In the genomic region with DNA sequence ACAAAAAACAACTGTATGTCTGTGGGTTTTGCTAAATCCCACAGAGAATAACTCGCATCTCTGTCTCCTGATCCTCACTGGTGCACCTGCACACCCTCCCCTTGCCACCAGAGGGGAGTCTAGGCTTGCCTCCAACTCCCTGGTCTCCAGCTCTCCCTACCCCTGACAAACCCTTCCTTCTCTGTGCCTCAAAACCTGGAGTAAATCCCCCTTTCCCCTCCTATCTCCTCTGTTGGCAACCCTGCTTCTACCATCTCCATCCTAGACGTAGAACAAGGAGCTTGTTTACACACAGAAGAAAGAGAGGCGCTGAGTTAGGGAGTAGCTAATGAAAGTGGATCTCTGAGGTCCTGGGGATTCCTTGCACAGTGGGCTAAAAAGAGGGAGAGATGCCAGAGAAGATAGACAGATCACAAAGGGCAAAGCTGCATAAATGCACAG, we compare ENCODE assay signal across 10 cellular contexts. TPM values are rescaled to one million over a fixed set of nuclear protein-coding genes. Genes with fewer than 3 reads are reported as not detected.
DNase-seq lines count a peak whose midpoint lies in the region; ATAC-seq, FAIRE-seq and TF ChIP-seq lines count a peak whose summit lies in the region.
"Had no signal": no experiment of that assay in that cellular context is flagged by ENCODE, and none has a peak within 500 bp of the region (broad histone marks: within the 10 kb centered on the region; RNA-seq: fewer than 3 reads in every experiment).

No MANE protein-coding gene starts in this region.

- H3K4me3 ChIP-seq in HAP-1 (no peak overlapping the region), GM12878 (no peak overlapping the region)

- DNase-seq in DMS 273 treated with DMSO at 0.1 percent for 48 hours (lab: John Stamatoyannopoulos, UW) (peak; percentile 62), HAP-1 (ENCODE audit: low spot score in 2 of 2) (peak; percentile 73 to 82), NCI-H187 (lab: John Stamatoyannopoulos, UW) (peak; percentile 16 to 41), T-helper 2 cell (peak in 4 of 5 experiments; percentile 43 to 72 (median 52)), GM12878 (ENCODE audit: low read depth, low spot score) (no peak), immature natural killer cell (peak; percentile 38 to 54 (median 48))
- peak; percentile 66 for DNase-seq in stimulated activated CD4-positive, alpha-beta T cell treated with anti-CD3 and anti-CD28 coated beads, Interleukin-1b, Interleukin-23, amount 100 ng/mL, for 48 hours

- H3K27me3 ChIP-seq in HAP-1 (ENCODE audit: low read depth): no peaks in the 10 kb centered on the region
- H3K27me3 ChIP-seq in GM12878 (replicated peaks in 1 of 2; ENCODE audit: control insufficient read depth in 2 of 2, insufficient read depth in 2 of 2, low read length in 1 of 2): no peaks in the 10 kb centered on the region

- peaks cover 0 to 5% (median 3%) of the 10 kb centered on the region in 3 donors for H3K27me3 Mint-ChIP-seq in immature natural killer cell (ENCODE audit: low read depth in 3 of 3)
- H3K27me3 Mint-ChIP-seq: stimulated activated naive CD8-positive, alpha-beta T cell treated with anti-CD3 and anti-CD28 coated beads, Interleukin-15, Interleukin-2, amounts not matched to agents 100 ng/mL and 50 ng/mL, for 24 hours had no signal

- TF ChIP-seq POLR2A in GM12878 (IDR thresholded peaks at IDR 0.05; ENCODE audit: low read depth, low read length): no peak

- no peaks in the 10 kb centered on the region for H3K9me3 Mint-ChIP-seq in immature natural killer cell
- H3K9me3 Mint-ChIP-seq: stimulated activated naive CD8-positive, alpha-beta T cell treated with anti-CD3 and anti-CD28 coated beads, Interleukin-15, Interleukin-2, amounts not matched to agents 100 ng/mL and 50 ng/mL, for 24 hours had no signal

- H3K4me1 ChIP-seq in HAP-1 (peaks cover 16% of the 10 kb centered on the region), GM12878 (ENCODE audit: control insufficient read depth, insufficient read depth, low read length) (peaks cover 11% of the 10 kb centered on the region)

- FAIRE-seq in GM12878 (lab: Jason Lieb, UNC): peak; percentile 84
- FAIRE-seq: TTC549 had no signal

- SMC1A ChIA-PET in GM12878 (lab: Charles Lee; ENCODE audit: uncharacterized antibody, unreplicated experiment): interaction anchor here (0.7 to 4.8 kb wide), 30 partner anchors 9 to 286 kb away, joined by 3 to 41 read pairs (median 5); a partner anchor contains a TSS

- no peak overlapping the region for H3K27ac ChIP-seq in GM12878 (ENCODE audit: control insufficient read depth, insufficient read depth)

- BruUV-seq in GM12878 (replicated peaks; lab: Mats Ljungman, UMichigan): no TSS peak

- ATAC-seq in GM12878: peak; percentile 87
- no peak for ATAC-seq in GM19452 (IDR thresholded peaks at IDR 0.05; ENCODE audit: unreplicated experiment)

- in situ Hi-C loops in HAP-1 (cut with MboI; ENCODE audit: low sequenced_read_pairs) (loop anchor here (5.0 to 10.0 kb wide), 2 partner anchors 85 to 212 kb away; a partner anchor contains a TSS), GM12878 (cut with MboI) (loop anchor here (5.0 kb wide), 1 partner anchor 275 kb away; no protein-coding TSS in a partner anchor)

- peak overlapping the region; percentile 70 for H2AFZ ChIP-seq in GM12878 (ENCODE audit: control insufficient read depth, low read depth, low read length)

- no peak overlapping the region for H3K27ac Mint-ChIP-seq in immature natural killer cell
- H3K27ac Mint-ChIP-seq: stimulated activated naive CD8-positive, alpha-beta T cell treated with anti-CD3 and anti-CD28 coated beads, Interleukin-15, Interleukin-2, amounts not matched to agents 100 ng/mL and 50 ng/mL, for 24 hours had no signal

- TF ChIP-seq EP300 in GM12878 (IDR thresholded peaks at IDR 0.05; ENCODE audit: borderline replicate concordance in 1 of 2, control insufficient read depth in 1 of 2, low read depth in 2 of 2, low read length in 2 of 2): no peak

- TF ChIP-seq RAD21 in GM12878 (IDR thresholded peaks at IDR 0.05; ENCODE audit: insufficient read depth, low read depth, low read length): peak; percentile 96

- CTCF ChIA-PET in GM12878 (lab: Yijun Ruan, JAX): interaction anchor here (0.6 to 7.9 kb wide), 54 partner anchors 9 to 427 kb away, joined by 3 to 107 read pairs (median 4); a partner anchor contains a TSS

- no peaks in the 10 kb centered on the region for H3K36me3 Mint-ChIP-seq in immature natural killer cell

- no peak overlapping the region for H3K4me3 Mint-ChIP-seq in immature natural killer cell
- H3K4me3 Mint-ChIP-seq: stimulated activated naive CD8-positive, alpha-beta T cell treated with anti-CD3 and anti-CD28 coated beads, Interleukin-15, Interleukin-2, amounts not matched to agents 100 ng/mL and 50 ng/mL, for 24 hours had no signal

- H3K4me2 ChIP-seq in GM12878 (ENCODE audit: control insufficient read depth, insufficient read depth): no peak overlapping the region

- no peak overlapping the region for H3K9ac ChIP-seq in GM12878 (ENCODE audit: control insufficient read depth, insufficient read depth, low read length)

- no peaks in the 10 kb centered on the region for H3K36me3 ChIP-seq in HAP-1 (replicated peaks)
- no peaks in the 10 kb centered on the region for H3K36me3 ChIP-seq in GM12878 (ENCODE audit: control insufficient read depth in 2 of 2, insufficient read depth in 2 of 2, low read length in 1 of 2)

- TF ChIP-seq CTCF in GM12878 (IDR thresholded peaks at IDR 0.05 in 2 of 3, conservative IDR thresholded peaks at IDR 0.05 in 1 of 3; ENCODE audit: control insufficient read depth in 2 of 3, extremely low read depth in 1 of 3, insufficient read depth in 1 of 3, low read depth in 3 of 3, low read length in 3 of 3): peak; percentile 96 to 97 (median 97); a peak in 5 of 6 replicates

- RAD21 ChIA-PET in GM12878 (lab: Charles Lee; ENCODE audit: unreplicated experiment): interaction anchor here (0.6 to 5.1 kb wide), 26 partner anchors 9 to 275 kb away, joined by 3 to 49 read pairs (median 4); a partner anchor contains a TSS

- H3K9me3 ChIP-seq in HAP-1 (no peaks in the 10 kb centered on the region), GM12878 (replicated peaks; ENCODE audit: control insufficient read depth, insufficient read depth, low read length) (no peaks in the 10 kb centered on the region)

- 16% methylated on average over 3 of the region's 3 CpGs for WGBS in GM12878 (ENCODE audit: insufficient coverage, insufficient replicate concordance, low lambda C conversion rate, missing lambda C conversion rate)

- H4K20me1 ChIP-seq in GM12878 (ENCODE audit: control insufficient read depth, insufficient read depth): no peaks in the 10 kb centered on the region

- intact Hi-C loops in GM12878 (cut with micrococcal nuclease; ENCODE audit: unreplicated experiment): loop anchor here (1.0 to 5.0 kb wide), 4 partner anchors 83 to 275 kb away; no protein-coding TSS in a partner anchor

- peaks cover 2% of the 10 kb centered on the region; the same call in 1 of the 2 replicates for H3K79me2 ChIP-seq in GM12878 (ENCODE audit: control insufficient read depth, insufficient read depth, low read length)

- POLR2A ChIA-PET in GM12878 (lab: Charles Lee): interaction anchor here (1.2 to 2.2 kb wide), 3 partner anchors 16 to 214 kb away, joined by 3 to 8 read pairs (median 6); a partner anchor contains a TSS

- H3K4me1 Mint-ChIP-seq in immature natural killer cell: peaks cover 11% of the 10 kb centered on the region in 2 donors

RNA-seq across cellular contexts. Expression of a gene that starts 6.0 kb away (rescaled TPM):
- total RNA-seq in GM12878 (2013; cell fraction: nucleolus; rRNA removed): 3.1 and 5.6 TPM in 2 replicates
- total RNA-seq in GM12878 (2014; rRNA removed): 2.7 and 3.2 TPM in 2 replicates
- total RNA-seq in GM12878 (2014; rRNA removed; fragmentation: Illumina TruSeq; extraction: Trizol): 0.64 and 0.94 TPM in 2 replicates
- total RNA-seq in GM12878 (2021): 1.8 and 2.7 TPM in 2 replicates
- polyA plus RNA-seq in GM12878 (2011; ENCODE audit: low read depth): 0.41 TPM
- 0.35 and 0.65 TPM in 2 replicates for polyA plus RNA-seq in GM12878 (2011; rRNA removed)
- 0.79 and 1.2 TPM in 2 replicates for polyA plus RNA-seq in GM12878 (2011; cell fraction: cytosol; rRNA removed)
- polyA plus RNA-seq in GM12878 (2011; cell fraction: nucleus; rRNA removed): 1.5 and 1.6 TPM in 2 replicates
- 1.1 and 1.6 TPM in 2 replicates for polyA plus RNA-seq in GM12878 (2012)
- polyA plus RNA-seq in GM12878 (2014; fragmentation: Illumina TruSeq; extraction: Trizol): 0.24 and 0.38 TPM in 2 replicates
- under 1 TPM in 1 of 2 experiments, not detected in 1; 0.24 TPM for polyA plus RNA-seq in GM12878 (2014; fragmentation: Nextera tagmentation; extraction: Ambion mirVana)
- 2.3 and 3.1 TPM in 2 replicates for polyA plus RNA-seq in GM12878 (2014; rRNA removed)
- 1 to 10 TPM; 2.4 TPM for polyA plus RNA-seq in GM12878 (2016; fragmentation: Nextera tagmentation; extraction: Ambion mirVana)
- polyA minus RNA-seq in GM12878 (2011; rRNA and poly(A)+ RNA removed): 0.51 and 0.62 TPM in 2 replicates
- polyA minus RNA-seq in GM12878 (2011; cell fraction: cytosol; rRNA and poly(A)+ RNA removed): 1.0 and 1.2 TPM in 2 replicates
- 1.2 and 1.6 TPM in 2 replicates for polyA minus RNA-seq in GM12878 (2011; cell fraction: nucleus; rRNA and poly(A)+ RNA removed)
- 1 to 10 TPM; 2.2 to 2.6 (median 2.4) TPM for polyA plus RNA-seq in immature natural killer cell

RNA-seq across cellular contexts. Expression of a gene that starts 13.3 kb away (rescaled TPM):
- 6.3 and 9.2 TPM in 2 replicates for total RNA-seq in GM12878 (2013; cell fraction: nucleolus; rRNA removed)
- 5.5 and 7.4 TPM in 2 replicates for total RNA-seq in GM12878 (2014; rRNA removed)
- total RNA-seq in GM12878 (2014; rRNA removed; fragmentation: Illumina TruSeq; extraction: Trizol): 8.3 and 10.5 TPM in 2 replicates
- 6.6 and 6.7 TPM in 2 replicates for total RNA-seq in GM12878 (2021)
- 3.7 TPM for polyA plus RNA-seq in GM12878 (2011; ENCODE audit: low read depth)
- 6.6 and 9.2 TPM in 2 replicates for polyA plus RNA-seq in GM12878 (2011; rRNA removed)
- polyA plus RNA-seq in GM12878 (2011; cell fraction: cytosol; rRNA removed): 5.8 and 7.1 TPM in 2 replicates
- polyA plus RNA-seq in GM12878 (2011; cell fraction: nucleus; rRNA removed): 7.2 and 7.6 TPM in 2 replicates
- 4.0 and 4.2 TPM in 2 replicates for polyA plus RNA-seq in GM12878 (2012)
- 9.1 and 10.5 TPM in 2 replicates for polyA plus RNA-seq in GM12878 (2014; fragmentation: Illumina TruSeq; extraction: Trizol)
- 1 to 10 TPM; 2.5 to 3.7 TPM for polyA plus RNA-seq in GM12878 (2014; fragmentation: Nextera tagmentation; extraction: Ambion mirVana)
- polyA plus RNA-seq in GM12878 (2014; rRNA removed): 8.3 and 9.0 TPM in 2 replicates
- polyA plus RNA-seq in GM12878 (2016; fragmentation: Nextera tagmentation; extraction: Ambion mirVana): 1 to 10 TPM; 6.0 to 7.0 TPM
- 4.1 and 4.2 TPM in 2 replicates for polyA minus RNA-seq in GM12878 (2011; rRNA and poly(A)+ RNA removed)
- 1.6 and 2.2 TPM in 2 replicates for polyA minus RNA-seq in GM12878 (2011; cell fraction: cytosol; rRNA and poly(A)+ RNA removed)
- 3.5 and 7.2 TPM in 2 replicates for polyA minus RNA-seq in GM12878 (2011; cell fraction: nucleus; rRNA and poly(A)+ RNA removed)
- polyA plus RNA-seq in immature natural killer cell: 10 to 100 TPM; 14.2 to 18.5 (median 17.7) TPM

RNA-seq across cellular contexts. Expression of a gene that starts 13.6 kb away (rescaled TPM):
- total RNA-seq in GM12878 (2013; cell fraction: nucleolus; rRNA removed): 16.9 and 27.3 TPM in 2 replicates
- total RNA-seq in GM12878 (2014; rRNA removed) (16.8 and 18.1 TPM in 2 replicates), GM12878 (2014; rRNA removed; fragmentation: Illumina TruSeq; extraction: Trizol) (8.5 and 9.3 TPM in 2 replicates), GM12878 (2021) (42.1 and 47.1 TPM in 2 replicates)
- polyA plus RNA-seq in GM12878 (2011; ENCODE audit: low read depth): 10.1 TPM
- polyA plus RNA-seq in GM12878 (2011; rRNA removed) (2.5 and 6.0 TPM in 2 replicates), GM12878 (2014; fragmentation: Illumina TruSeq; extraction: Trizol) (17.5 and 24.9 TPM in 2 replicates), GM12878 (2014; fragmentation: Nextera tagmentation; extraction: Ambion mirVana) (under 1 TPM; 0.27 to 0.29 TPM), GM12878 (2014; rRNA removed) (15.8 and 24.5 TPM in 2 replicates), GM12878 (2016; fragmentation: Nextera tagmentation; extraction: Ambion mirVana) (10 to 100 TPM; 39.6 to 42.6 TPM), immature natural killer cell (10 to 100 TPM; 15.3 to 34.8 (median 17.3) TPM)
- polyA plus RNA-seq in GM12878 (2011; cell fraction: cytosol; rRNA removed): 7.1 and 8.6 TPM in 2 replicates
- polyA plus RNA-seq in GM12878 (2011; cell fraction: nucleus; rRNA removed): 25.5 and 35.5 TPM in 2 replicates
- polyA plus RNA-seq in GM12878 (2012): 21.6 and 22.0 TPM in 2 replicates
- 6.2 and 12.2 TPM in 2 replicates for polyA minus RNA-seq in GM12878 (2011; rRNA and poly(A)+ RNA removed)
- polyA minus RNA-seq in GM12878 (2011; cell fraction: cytosol; rRNA and poly(A)+ RNA removed): 7.5 and 7.8 TPM in 2 replicates
- polyA minus RNA-seq in GM12878 (2011; cell fraction: nucleus; rRNA and poly(A)+ RNA removed): 5.9 and 11.0 TPM in 2 replicates

RNA-seq across cellular contexts. Expression of a gene that starts 16.0 kb away (rescaled TPM):
- 27.5 and 33.2 TPM in 2 replicates for total RNA-seq in GM12878 (2013; cell fraction: nucleolus; rRNA removed)
- total RNA-seq in GM12878 (2014; rRNA removed) (184 and 186 TPM in 2 replicates), GM12878 (2014; rRNA removed; fragmentation: Illumina TruSeq; extraction: Trizol) (106 and 111 TPM in 2 replicates), GM12878 (2021) (165 and 171 TPM in 2 replicates)
- polyA plus RNA-seq in GM12878 (2011; ENCODE audit: low read depth): 187 TPM
- polyA plus RNA-seq in GM12878 (2011; rRNA removed) (104 and 204 TPM in 2 replicates), GM12878 (2014; fragmentation: Illumina TruSeq; extraction: Trizol) (24.1 and 73.4 TPM in 2 replicates), GM12878 (2014; fragmentation: Nextera tagmentation; extraction: Ambion mirVana) (100 to 1,000 TPM; 188 to 262 TPM), GM12878 (2014; rRNA removed) (211 and 230 TPM in 2 replicates), GM12878 (2016; fragmentation: Nextera tagmentation; extraction: Ambion mirVana) (100 to 1,000 TPM; 279 to 297 TPM), immature natural killer cell (100 to 1,000 TPM; 408 to 587 (median 569) TPM)
- 525 and 552 TPM in 2 replicates for polyA plus RNA-seq in GM12878 (2011; cell fraction: cytosol; rRNA removed)
- 272 and 278 TPM in 2 replicates for polyA plus RNA-seq in GM12878 (2011; cell fraction: nucleus; rRNA removed)
- 162 and 169 TPM in 2 replicates for polyA plus RNA-seq in GM12878 (2012)
- polyA minus RNA-seq in GM12878 (2011; rRNA and poly(A)+ RNA removed): 43.2 and 77.1 TPM in 2 replicates
- polyA minus RNA-seq in GM12878 (2011; cell fraction: cytosol; rRNA and poly(A)+ RNA removed): 26.6 and 26.8 TPM in 2 replicates
- 18.1 and 32.1 TPM in 2 replicates for polyA minus RNA-seq in GM12878 (2011; cell fraction: nucleus; rRNA and poly(A)+ RNA removed)

RNA-seq across cellular contexts. Expression of a gene that starts 25.8 kb away (rescaled TPM):
- total RNA-seq in GM12878 (2013; cell fraction: nucleolus; rRNA removed): 15.4 and 27.3 TPM in 2 replicates
- total RNA-seq in GM12878 (2014; rRNA removed): 17.3 and 18.2 TPM in 2 replicates
- total RNA-seq in GM12878 (2014; rRNA removed; fragmentation: Illumina TruSeq; extraction: Trizol): 7.5 and 7.6 TPM in 2 replicates
- total RNA-seq in GM12878 (2021): 22.3 and 24.7 TPM in 2 replicates
- 10.8 TPM for polyA plus RNA-seq in GM12878 (2011; ENCODE audit: low read depth)
- polyA plus RNA-seq in GM12878 (2011; rRNA removed): 1.8 and 4.2 TPM in 2 replicates
- polyA plus RNA-seq in GM12878 (2011; cell fraction: cytosol; rRNA removed): 5.4 and 6.4 TPM in 2 replicates
- 52.5 and 85.1 TPM in 2 replicates for polyA plus RNA-seq in GM12878 (2011; cell fraction: nucleus; rRNA removed)
- 10.9 and 15.1 TPM in 2 replicates for polyA plus RNA-seq in GM12878 (2012)
- 7.5 and 10.8 TPM in 2 replicates for polyA plus RNA-seq in GM12878 (2014; fragmentation: Illumina TruSeq; extraction: Trizol)
- polyA plus RNA-seq in GM12878 (2014; fragmentation: Nextera tagmentation; extraction: Ambion mirVana): 1 to 10 TPM in 1 of 2 experiments, under 1 TPM in 1; 0.21 to 1.3 TPM
- polyA plus RNA-seq in GM12878 (2014; rRNA removed): 17.3 and 22.3 TPM in 2 replicates
- polyA plus RNA-seq in GM12878 (2016; fragmentation: Nextera tagmentation; extraction: Ambion mirVana): 1 to 10 TPM; 7.3 TPM
- 2.6 and 8.6 TPM in 2 replicates for polyA minus RNA-seq in GM12878 (2011; rRNA and poly(A)+ RNA removed)
- polyA minus RNA-seq in GM12878 (2011; cell fraction: cytosol; rRNA and poly(A)+ RNA removed): 1.7 and 3.1 TPM in 2 replicates
- 15.1 and 23.3 TPM in 2 replicates for polyA minus RNA-seq in GM12878 (2011; cell fraction: nucleus; rRNA and poly(A)+ RNA removed)
- 1 to 10 TPM in 2 of 3 donors, under 1 TPM in 1; 0.71 to 2.9 (median 1.8) TPM for polyA plus RNA-seq in immature natural killer cell
